Comparison of ENCODE assay signal across 22 cellular contexts in genomic region chr18:75377258-75377657, GRCh38. TPM values are rescaled to one million over a fixed set of nuclear protein-coding genes. Genes with fewer than 3 reads are reported as not detected.
A peak's percentile ranks its signal among the peaks of the same experiment; 100 is the strongest.
DNase-seq lines count a peak whose midpoint lies in the region; ATAC-seq and FAIRE-seq lines count a peak whose summit lies in the region.
"Had no signal": no experiment of that assay in that cellular context is flagged by ENCODE, and none has a peak within 500 bp of the region (broad histone marks: within the 10 kb centered on the region; RNA-seq: fewer than 3 reads in every experiment).

No MANE protein-coding gene starts in this region.

- in situ Hi-C loops in SK-MEL-5 (cut with HindIII; ENCODE audit: low pct_unique_long_range_greater_than_20kb, low sequenced_read_pairs) = no loop called here

- no peak for FAIRE-seq in frontal cortex (lab: Jason Lieb, UNC)
- FAIRE-seq: H54 had no signal

- no peak for ATAC-seq in HG03139 (IDR thresholded peaks at IDR 0.05; ENCODE audit: unreplicated experiment)
- ATAC-seq: CD8-positive, alpha-beta T cell; Panc1 had no signal

- DNase-seq in H4 (ENCODE audit: low spot score) (peak; percentile 41), SK-MEL-5 (ENCODE audit: low read depth, low spot score) (peak; percentile 68), myocyte (ENCODE audit: low read depth) (peak; percentile 69), NCI-H128 (lab: John Stamatoyannopoulos, UW; ENCODE audit: unreplicated experiment) (no peak), DMS 273 treated with DMSO at 0.1 percent for 48 hours (lab: John Stamatoyannopoulos, UW) (no peak), frontal cortex (ENCODE audit: low spot score in 2 of 2) (no peak)
- DNase-seq: AML-193; C1 segment of cervical spinal cord; Calu3; CD8-positive, alpha-beta T cell; EL; Karpas-422; MG63; NCI-H1436; NCI-H2029; NCI-H226; NCI-H524 treated with DMSO at 0.1 percent for 48 hours; NCI-H82 had no signal

RNA-seq across cellular contexts. Expression of gene SMIM21, which starts 50.2 kb away (rescaled TPM):
- total RNA-seq in H4 (2014; rRNA removed; shearing (Covaris generic)) = not detected in 2 replicates
- total RNA-seq in SK-MEL-5 (2014; rRNA removed; shearing (Covaris generic)) = not detected in 2 replicates
- polyA plus RNA-seq in SK-MEL-5 (2015; cell fraction: cytosol; rRNA removed) = not detected in 2 replicates
- polyA plus RNA-seq in SK-MEL-5 (2015; cell fraction: nucleus; rRNA removed) = not detected in 2 replicates
- total RNA-seq in myocyte = not detected in 2 replicates
- not detected for polyA plus RNA-seq in myocyte (2012)
- total RNA-seq in frontal cortex = not detected
- total RNA-seq: Calu3; CD8-positive, alpha-beta T cell; SJSA1 had no signal

Comparison
In these comparisons a context has a peak if more than half of its experiments do, and no peak if none do; other contexts are left out.
1. DNase-seq: peak in H4 (single experiment), SK-MEL-5 (single experiment) and myocyte (single experiment); none in NCI-H128 (single experiment), DMS 273 treated with DMSO at 0.1 percent for 48 hours (single experiment) and frontal cortex (0 of 2).